9 cellular contexts compared by ENCODE assay signal in genomic region chr3:69058180-69058946, GRCh38. TPM values are rescaled to one million over a fixed set of nuclear protein-coding genes. Genes with fewer than 3 reads are reported as not detected.
DNase-seq lines count a peak whose midpoint lies in the region; ATAC-seq, FAIRE-seq and TF ChIP-seq lines count a peak whose summit lies in the region.
"Had no signal": no experiment of that assay in that cellular context is flagged by ENCODE, and none has a peak within 500 bp of the region (broad histone marks: within the 10 kb centered on the region; RNA-seq: fewer than 3 reads in every experiment).

No MANE protein-coding gene starts in this region.

- H3K27ac ChIP-seq in uterus = no peak overlapping the region
- no peak overlapping the region for H3K27ac ChIP-seq in breast epithelium
- H3K27ac ChIP-seq: right atrium auricular region had no signal

- TF ChIP-seq POLR2A in GM12891 (IDR thresholded peaks at IDR 0.05; ENCODE audit: low read depth, low read length) (no peak), uterus (IDR thresholded peaks at IDR 0.05) (no peak), breast epithelium (IDR thresholded peaks at IDR 0.05) (no peak)

- H3K4me3 ChIP-seq in uterus = no peak overlapping the region
- H3K4me3 ChIP-seq in breast epithelium = no peak overlapping the region
- H3K4me3 ChIP-seq: right atrium auricular region had no signal

- DNase-seq in GM12891 (ENCODE audit: insufficient read length, low spot score) (no peak), uterus (no peak), breast epithelium (ENCODE audit: low spot score in 2 of 2) (no peak), NCI-H1417 treated with DMSO at 0.1 percent for 48 hours (lab: John Stamatoyannopoulos, UW) (no peak)
- peak; percentile 50 for DNase-seq in central memory CD4-positive, alpha-beta T cell
- DNase-seq in activated effector memory CD4-positive, alpha-beta T cell treated with Interleukin-2 at 50 U/mL for 16 hours = no peak

- intact Hi-C loops in uterus (cut with DNase I; ENCODE audit: low total_unique reads) = no loop called here
- intact Hi-C loops in breast epithelium (cut with DNase I; ENCODE audit: low total_unique reads) = no loop called here

- FAIRE-seq in GM12891 (lab: Jason Lieb, UNC) = peak; percentile 88

- no peaks in the 10 kb centered on the region for H3K9me3 ChIP-seq in uterus
- no peaks in the 10 kb centered on the region for H3K9me3 ChIP-seq in breast epithelium
- H3K9me3 ChIP-seq: right atrium auricular region had no signal

- H3K27me3 ChIP-seq in uterus (no peaks in the 10 kb centered on the region), breast epithelium (no peaks in the 10 kb centered on the region)
- H3K27me3 ChIP-seq: right atrium auricular region had no signal

- TF ChIP-seq CTCF in uterus (IDR thresholded peaks at IDR 0.05) = no peak
- TF ChIP-seq CTCF in breast epithelium (IDR thresholded peaks at IDR 0.05) = no peak

- ATAC-seq in GM21381 (IDR thresholded peaks at IDR 0.05; ENCODE audit: unreplicated experiment) = peak; percentile 98
- ATAC-seq in HG03469 (IDR thresholded peaks at IDR 0.05; ENCODE audit: unreplicated experiment) = peak; percentile 98

- H3K36me3 ChIP-seq in uterus (no peaks in the 10 kb centered on the region), breast epithelium (peaks cover 5% of the 10 kb centered on the region)

- H3K4me1 ChIP-seq in uterus = no peaks in the 10 kb centered on the region
- H3K4me1 ChIP-seq in breast epithelium = no peaks in the 10 kb centered on the region
- H3K4me1 ChIP-seq: right atrium auricular region had no signal

TF ChIP-seq in GM12891, 5 proteins besides CTCF, POLR2A, EP300 and RAD21:
- peak; percentile 96 for TF ChIP-seq SPI1 (IDR thresholded peaks at IDR 0.05; ENCODE audit: low read depth, low read length)
- no peak for TF ChIP-seq TAF1 (IDR thresholded peaks at IDR 0.05; ENCODE audit: low read depth, low read length)
- no peak for TF ChIP-seq POU2F2 (IDR thresholded peaks at IDR 0.05; ENCODE audit: low read depth, low read length)
- TF ChIP-seq POLR2AphosphoS5 (IDR thresholded peaks at IDR 0.05; ENCODE audit: low read depth, low read length) = no peak
- no peak for TF ChIP-seq PAX5 (IDR thresholded peaks at IDR 0.05; ENCODE audit: insufficient read depth, low read length, severe bottlenecking)

RNA-seq across cellular contexts. Expression of gene TMF1, which starts 6.2 kb away (rescaled TPM):
- polyA plus RNA-seq in GM12891 (2012; ENCODE audit: low read depth, missing spikeins) = 11.9 TPM
- total RNA-seq in uterus (10 to 100 TPM; 24.1 to 69.3 (median 44.9) TPM), breast epithelium (10 to 100 TPM; 33.4 to 61.5 (median 50.1) TPM)

RNA-seq across cellular contexts. Expression of gene UBA3, which starts 21.8 kb away (rescaled TPM):
- 45.1 TPM for polyA plus RNA-seq in GM12891 (2012; ENCODE audit: low read depth, missing spikeins)
- total RNA-seq in uterus (100 to 1,000 TPM in 2 of 4 donors, 10 to 100 TPM in 2; 62.9 to 122 (median 91.0) TPM), breast epithelium (10 to 100 TPM; 49.4 to 88.4 (median 69.2) TPM)

RNA-seq across cellular contexts. Expression of gene ARL6IP5, which starts 26.4 kb away (rescaled TPM):
- 59.0 TPM for polyA plus RNA-seq in GM12891 (2012; ENCODE audit: low read depth, missing spikeins)
- 100 to 1,000 TPM in 3 of 4 donors, 10 to 100 TPM in 1; 86.8 to 143 (median 120) TPM for total RNA-seq in uterus
- total RNA-seq in breast epithelium = 100 to 1,000 TPM; 123 to 210 (median 174) TPM

RNA-seq across cellular contexts. Expression of gene EOGT, which starts 44.9 kb away (rescaled TPM):
- polyA plus RNA-seq in GM12891 (2012; ENCODE audit: low read depth, missing spikeins) = 2.0 TPM
- 10 to 100 TPM; 44.1 to 73.0 (median 57.9) TPM for total RNA-seq in uterus
- total RNA-seq in breast epithelium = 10 to 100 TPM; 34.2 to 71.7 (median 58.0) TPM
